1 cellular context compared by ENCODE assay signal in genomic region chr16:82070656-82071369, GRCh38.
TF ChIP-seq lines count a peak whose summit lies in the region.

No MANE protein-coding gene starts in this region.

TF ChIP-seq in GM23338, 12 proteins besides CTCF, POLR2A, EP300 and RAD21 (continued from another document):
- TF ChIP-seq ZNF462 (CRISPR knock-in tag; IDR thresholded peaks at IDR 0.05) (no peak), ETS1 (IDR thresholded peaks at IDR 0.05) (no peak), ZNF331 (CRISPR knock-in tag; IDR thresholded peaks at IDR 0.05; ENCODE audit: low read depth) (no peak), POLR2AphosphoS5 (IDR thresholded peaks at IDR 0.05; ENCODE audit: low read depth) (no peak)
